Comparison of ENCODE assay signal across 1 cellular context in the genomic region with DNA sequence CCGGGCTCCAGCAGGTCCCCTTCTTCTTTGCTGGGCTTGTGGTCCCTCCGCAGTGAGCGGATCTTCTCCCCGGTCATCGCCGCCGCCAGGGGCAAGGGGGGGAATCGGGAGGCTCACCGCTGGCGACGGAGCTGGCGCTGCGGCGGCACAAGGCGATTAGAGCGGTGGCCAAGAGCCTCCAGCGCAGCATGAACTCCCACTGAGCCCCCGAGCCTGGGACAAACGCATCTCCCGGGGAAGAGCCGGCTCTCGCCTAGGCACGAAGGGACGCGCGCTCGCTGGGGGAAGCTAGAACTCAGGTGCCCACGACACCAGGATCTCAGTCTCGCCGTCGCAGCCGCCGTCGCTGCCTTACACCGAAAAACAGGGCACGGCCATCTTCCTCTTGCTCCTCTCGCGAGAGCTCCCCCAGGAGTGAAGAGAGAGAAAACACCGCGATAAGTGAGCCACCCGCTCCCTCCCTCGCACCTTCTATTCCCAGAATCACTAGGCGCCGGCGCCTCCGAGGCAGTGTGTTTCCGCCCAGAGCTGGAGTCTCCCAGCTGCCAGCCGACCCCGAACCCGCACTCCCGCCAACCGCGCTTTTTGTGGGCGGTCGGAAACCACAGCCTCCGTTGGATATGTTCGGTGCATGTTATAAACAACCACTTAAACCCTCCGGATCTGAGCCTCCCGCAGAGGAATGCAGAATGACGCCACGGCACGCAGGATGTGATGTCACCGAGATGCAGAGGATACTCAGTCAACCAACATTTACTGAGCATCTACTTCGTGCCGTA.
TF ChIP-seq lines count a peak whose summit lies in the region.

A gene with protein sequence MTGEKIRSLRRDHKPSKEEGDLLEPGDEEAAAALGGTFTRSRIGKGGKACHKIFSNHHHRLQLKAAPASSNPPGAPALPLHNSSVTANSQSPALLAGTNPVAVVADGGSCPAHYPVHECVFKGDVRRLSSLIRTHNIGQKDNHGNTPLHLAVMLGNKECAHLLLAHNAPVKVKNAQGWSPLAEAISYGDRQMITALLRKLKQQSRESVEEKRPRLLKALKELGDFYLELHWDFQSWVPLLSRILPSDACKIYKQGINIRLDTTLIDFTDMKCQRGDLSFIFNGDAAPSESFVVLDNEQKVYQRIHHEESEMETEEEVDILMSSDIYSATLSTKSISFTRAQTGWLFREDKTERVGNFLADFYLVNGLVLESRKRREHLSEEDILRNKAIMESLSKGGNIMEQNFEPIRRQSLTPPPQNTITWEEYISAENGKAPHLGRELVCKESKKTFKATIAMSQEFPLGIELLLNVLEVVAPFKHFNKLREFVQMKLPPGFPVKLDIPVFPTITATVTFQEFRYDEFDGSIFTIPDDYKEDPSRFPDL (minus strand): TSS at position 391 of the 779 bp plus-strand sequence. CDS start 314 bp downstream, at position 77.

TF ChIP-seq in HepG2, 621 proteins besides CTCF, POLR2A, EP300 and RAD21 (continued from another document and continues in another):
- TF ChIP-seq, protein P1, sequence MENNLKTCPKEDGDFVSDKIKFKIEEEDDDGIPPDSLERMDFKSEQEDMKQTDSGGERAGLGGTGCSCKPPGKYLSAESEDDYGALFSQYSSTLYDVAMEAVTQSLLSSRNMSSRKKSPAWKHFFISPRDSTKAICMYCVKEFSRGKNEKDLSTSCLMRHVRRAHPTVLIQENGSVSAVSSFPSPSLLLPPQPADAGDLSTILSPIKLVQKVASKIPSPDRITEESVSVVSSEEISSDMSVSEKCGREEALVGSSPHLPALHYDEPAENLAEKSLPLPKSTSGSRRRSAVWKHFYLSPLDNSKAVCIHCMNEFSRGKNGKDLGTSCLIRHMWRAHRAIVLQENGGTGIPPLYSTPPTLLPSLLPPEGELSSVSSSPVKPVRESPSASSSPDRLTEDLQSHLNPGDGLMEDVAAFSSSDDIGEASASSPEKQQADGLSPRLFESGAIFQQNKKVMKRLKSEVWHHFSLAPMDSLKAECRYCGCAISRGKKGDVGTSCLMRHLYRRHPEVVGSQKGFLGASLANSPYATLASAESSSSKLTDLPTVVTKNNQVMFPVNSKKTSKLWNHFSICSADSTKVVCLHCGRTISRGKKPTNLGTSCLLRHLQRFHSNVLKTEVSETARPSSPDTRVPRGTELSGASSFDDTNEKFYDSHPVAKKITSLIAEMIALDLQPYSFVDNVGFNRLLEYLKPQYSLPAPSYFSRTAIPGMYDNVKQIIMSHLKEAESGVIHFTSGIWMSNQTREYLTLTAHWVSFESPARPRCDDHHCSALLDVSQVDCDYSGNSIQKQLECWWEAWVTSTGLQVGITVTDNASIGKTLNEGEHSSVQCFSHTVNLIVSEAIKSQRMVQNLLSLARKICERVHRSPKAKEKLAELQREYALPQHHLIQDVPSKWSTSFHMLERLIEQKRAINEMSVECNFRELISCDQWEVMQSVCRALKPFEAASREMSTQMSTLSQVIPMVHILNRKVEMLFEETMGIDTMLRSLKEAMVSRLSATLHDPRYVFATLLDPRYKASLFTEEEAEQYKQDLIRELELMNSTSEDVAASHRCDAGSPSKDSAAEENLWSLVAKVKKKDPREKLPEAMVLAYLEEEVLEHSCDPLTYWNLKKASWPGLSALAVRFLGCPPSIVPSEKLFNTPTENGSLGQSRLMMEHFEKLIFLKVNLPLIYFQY (CRISPR knock-in tag; IDR thresholded peaks at IDR 0.05; ENCODE audit: borderline replicate concordance), result 0 out of 2 replicates have a peak, but pooled peaks have one; percentile 53
- TF ChIP-seq NFRKB (IDR thresholded peaks at IDR 0.05) (peak; percentile 84), ISX (CRISPR knock-in tag; conservative IDR thresholded peaks at IDR 0.05) (no peak), ESRRA (CRISPR knock-in tag; IDR thresholded peaks at IDR 0.05; ENCODE audit: low read depth) (peak; percentile 52; the same call in 1 of the 2 replicates), NONO (IDR thresholded peaks at IDR 0.05) (no peak), NONO (CRISPR knock-in tag; conservative IDR thresholded peaks at IDR 0.05) (peak; percentile 93), ETV5 (CRISPR knock-in tag; IDR thresholded peaks at IDR 0.05; ENCODE audit: borderline replicate concordance) (peak; percentile 49; the same call in 1 of the 2 replicates), CHD4 (IDR thresholded peaks at IDR 0.05; ENCODE audit: borderline replicate concordance, low read length) (peak; percentile 90; the same call in 1 of the 2 replicates), ZNF292 (CRISPR knock-in tag; IDR thresholded peaks at IDR 0.05; ENCODE audit: borderline replicate concordance, low read depth) (peak; percentile 94), RBM39 (IDR thresholded peaks at IDR 0.05; ENCODE audit: low read depth, low read length, poor library complexity, severe bottlenecking) (peak; percentile 80), ZBTB3 (CRISPR knock-in tag; IDR thresholded peaks at IDR 0.05; ENCODE audit: borderline replicate concordance, low read depth) (peak; percentile 52; the same call in 1 of the 2 replicates), NAIF1 (CRISPR knock-in tag; IDR thresholded peaks at IDR 0.05; ENCODE audit: borderline replicate concordance) (peak; percentile 67; the same call in 1 of the 2 replicates), ZMYM4 (CRISPR knock-in tag; IDR thresholded peaks at IDR 0.05) (peak; percentile 99), NRL (CRISPR knock-in tag; IDR thresholded peaks at IDR 0.05; ENCODE audit: borderline replicate concordance) (peak; percentile 83; the same call in 1 of the 2 replicates), ZNF317 (CRISPR knock-in tag; IDR thresholded peaks at IDR 0.05) (peak; percentile 83), AFF4 (CRISPR knock-in tag; IDR thresholded peaks at IDR 0.05) (no peak; the same call in 1 of the 2 replicates), GLI4 (CRISPR knock-in tag; IDR thresholded peaks at IDR 0.05; ENCODE audit: borderline replicate concordance) (peak; percentile 78; the same call in 1 of the 2 replicates), SALL1 (CRISPR knock-in tag; IDR thresholded peaks at IDR 0.05) (peak; percentile 90), RXRB (CRISPR knock-in tag; IDR thresholded peaks at IDR 0.05; ENCODE audit: borderline replicate concordance) (peak; percentile 56), ZNF768 (CRISPR knock-in tag; IDR thresholded peaks at IDR 0.05) (peak; percentile 53), ZFYVE20 (CRISPR knock-in tag; IDR thresholded peaks at IDR 0.05; ENCODE audit: borderline replicate concordance, low read depth) (0 out of 2 replicates have a peak, but pooled peaks have one; percentile 61), ZNF704 (CRISPR knock-in tag; IDR thresholded peaks at IDR 0.05; ENCODE audit: borderline replicate concordance) (no peak), ZBTB1 (CRISPR knock-in tag; IDR thresholded peaks at IDR 0.05; ENCODE audit: borderline replicate concordance) (no peak), ZNF543 (CRISPR knock-in tag; IDR thresholded peaks at IDR 0.05) (peak; percentile 80; the same call in 1 of the 2 replicates), SIN3A (IDR thresholded peaks at IDR 0.05; ENCODE audit: borderline replicate concordance, low read depth, low read length) (peak; percentile 76), HNF1B (CRISPR knock-in tag; IDR thresholded peaks at IDR 0.05) (peak; percentile 85), ZNF772 (CRISPR knock-in tag; IDR thresholded peaks at IDR 0.05) (peak; percentile 52; the same call in 1 of the 2 replicates), TARDBP (CRISPR knock-in tag; IDR thresholded peaks at IDR 0.05) (peak; percentile 30), MED13 (CRISPR knock-in tag; IDR thresholded peaks at IDR 0.05) (0 out of 2 replicates have a peak, but pooled peaks have one; percentile 34)
- TF ChIP-seq, protein P2, sequence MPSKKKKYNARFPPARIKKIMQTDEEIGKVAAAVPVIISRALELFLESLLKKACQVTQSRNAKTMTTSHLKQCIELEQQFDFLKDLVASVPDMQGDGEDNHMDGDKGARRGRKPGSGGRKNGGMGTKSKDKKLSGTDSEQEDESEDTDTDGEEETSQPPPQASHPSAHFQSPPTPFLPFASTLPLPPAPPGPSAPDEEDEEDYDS (CRISPR knock-in tag; IDR thresholded peaks at IDR 0.05), result peak; percentile 89
- TF ChIP-seq, protein P3, sequence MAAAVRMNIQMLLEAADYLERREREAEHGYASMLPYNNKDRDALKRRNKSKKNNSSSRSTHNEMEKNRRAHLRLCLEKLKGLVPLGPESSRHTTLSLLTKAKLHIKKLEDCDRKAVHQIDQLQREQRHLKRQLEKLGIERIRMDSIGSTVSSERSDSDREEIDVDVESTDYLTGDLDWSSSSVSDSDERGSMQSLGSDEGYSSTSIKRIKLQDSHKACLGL (CRISPR knock-in tag; IDR thresholded peaks at IDR 0.05), result peak; percentile 46; the same call in 1 of the 2 replicates
- TF ChIP-seq, protein P4, sequence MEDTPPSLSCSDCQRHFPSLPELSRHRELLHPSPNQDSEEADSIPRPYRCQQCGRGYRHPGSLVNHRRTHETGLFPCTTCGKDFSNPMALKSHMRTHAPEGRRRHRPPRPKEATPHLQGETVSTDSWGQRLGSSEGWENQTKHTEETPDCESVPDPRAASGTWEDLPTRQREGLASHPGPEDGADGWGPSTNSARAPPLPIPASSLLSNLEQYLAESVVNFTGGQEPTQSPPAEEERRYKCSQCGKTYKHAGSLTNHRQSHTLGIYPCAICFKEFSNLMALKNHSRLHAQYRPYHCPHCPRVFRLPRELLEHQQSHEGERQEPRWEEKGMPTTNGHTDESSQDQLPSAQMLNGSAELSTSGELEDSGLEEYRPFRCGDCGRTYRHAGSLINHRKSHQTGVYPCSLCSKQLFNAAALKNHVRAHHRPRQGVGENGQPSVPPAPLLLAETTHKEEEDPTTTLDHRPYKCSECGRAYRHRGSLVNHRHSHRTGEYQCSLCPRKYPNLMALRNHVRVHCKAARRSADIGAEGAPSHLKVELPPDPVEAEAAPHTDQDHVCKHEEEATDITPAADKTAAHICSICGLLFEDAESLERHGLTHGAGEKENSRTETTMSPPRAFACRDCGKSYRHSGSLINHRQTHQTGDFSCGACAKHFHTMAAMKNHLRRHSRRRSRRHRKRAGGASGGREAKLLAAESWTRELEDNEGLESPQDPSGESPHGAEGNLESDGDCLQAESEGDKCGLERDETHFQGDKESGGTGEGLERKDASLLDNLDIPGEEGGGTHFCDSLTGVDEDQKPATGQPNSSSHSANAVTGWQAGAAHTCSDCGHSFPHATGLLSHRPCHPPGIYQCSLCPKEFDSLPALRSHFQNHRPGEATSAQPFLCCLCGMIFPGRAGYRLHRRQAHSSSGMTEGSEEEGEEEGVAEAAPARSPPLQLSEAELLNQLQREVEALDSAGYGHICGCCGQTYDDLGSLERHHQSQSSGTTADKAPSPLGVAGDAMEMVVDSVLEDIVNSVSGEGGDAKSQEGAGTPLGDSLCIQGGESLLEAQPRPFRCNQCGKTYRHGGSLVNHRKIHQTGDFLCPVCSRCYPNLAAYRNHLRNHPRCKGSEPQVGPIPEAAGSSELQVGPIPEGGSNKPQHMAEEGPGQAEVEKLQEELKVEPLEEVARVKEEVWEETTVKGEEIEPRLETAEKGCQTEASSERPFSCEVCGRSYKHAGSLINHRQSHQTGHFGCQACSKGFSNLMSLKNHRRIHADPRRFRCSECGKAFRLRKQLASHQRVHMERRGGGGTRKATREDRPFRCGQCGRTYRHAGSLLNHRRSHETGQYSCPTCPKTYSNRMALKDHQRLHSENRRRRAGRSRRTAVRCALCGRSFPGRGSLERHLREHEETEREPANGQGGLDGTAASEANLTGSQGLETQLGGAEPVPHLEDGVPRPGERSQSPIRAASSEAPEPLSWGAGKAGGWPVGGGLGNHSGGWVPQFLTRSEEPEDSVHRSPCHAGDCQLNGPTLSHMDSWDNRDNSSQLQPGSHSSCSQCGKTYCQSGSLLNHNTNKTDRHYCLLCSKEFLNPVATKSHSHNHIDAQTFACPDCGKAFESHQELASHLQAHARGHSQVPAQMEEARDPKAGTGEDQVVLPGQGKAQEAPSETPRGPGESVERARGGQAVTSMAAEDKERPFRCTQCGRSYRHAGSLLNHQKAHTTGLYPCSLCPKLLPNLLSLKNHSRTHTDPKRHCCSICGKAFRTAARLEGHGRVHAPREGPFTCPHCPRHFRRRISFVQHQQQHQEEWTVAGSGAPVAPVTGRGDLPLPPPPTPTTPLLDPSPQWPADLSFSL (CRISPR knock-in tag; IDR thresholded peaks at IDR 0.05), result no peak
